In genomic region chr12:77064891-77065360, GRCh38 we compare ENCODE assay signal across 8 cellular contexts. TPM values are rescaled to one million over a fixed set of nuclear protein-coding genes. Genes with fewer than 3 reads are reported as not detected.
DNase-seq lines count a peak whose midpoint lies in the region; ATAC-seq, FAIRE-seq and TF ChIP-seq lines count a peak whose summit lies in the region.

No MANE protein-coding gene starts in this region.

- H3K4me3 Mint-ChIP-seq in GM23338: peak overlapping the region; percentile 91

- H2AFZ ChIP-seq in GM23338 (peak overlapping the region; percentile 10; the same call in 1 of the 2 replicates), MM.1S (ENCODE audit: low read length) (peak overlapping the region; percentile 46; the same call in 1 of the 2 replicates)

- H3K4me1 ChIP-seq in ES-I3 (ENCODE audit: insufficient read depth, low read length) (peaks cover 4% of the 10 kb centered on the region; the same call in 1 of the 2 replicates), GM23338 (ENCODE audit: insufficient read depth) (peaks cover 13% of the 10 kb centered on the region), MM.1S (ENCODE audit: low read length) (peaks cover 29% of the 10 kb centered on the region), small intestine (ENCODE audit: control insufficient read depth in 2 of 2, insufficient read depth in 1 of 2, low read depth in 1 of 2, low read length in 1 of 2) (no peaks in the 10 kb centered on the region)

- no peak for FAIRE-seq in small intestine (lab: Jason Lieb, UNC)

- peak overlapping the region; percentile 76 for H3K27ac Mint-ChIP-seq in GM23338

- H3K36me3 ChIP-seq in ES-I3 (ENCODE audit: insufficient read depth, low read length) (peaks cover 18% of the 10 kb centered on the region), GM23338 (ENCODE audit: insufficient read depth) (peaks cover 3% of the 10 kb centered on the region; the same call in 1 of the 2 replicates), MM.1S (replicated peaks; ENCODE audit: insufficient read depth, low read length) (no peaks in the 10 kb centered on the region), small intestine (ENCODE audit: control insufficient read depth in 2 of 2, insufficient read depth in 2 of 2, low read length in 2 of 2) (no peaks in the 10 kb centered on the region)

- in situ Hi-C loops in GM13976 (cut with MboI; ENCODE audit: low sequenced_read_pairs, unreplicated experiment): no loop called here

- H3K27me3 Mint-ChIP-seq in GM23338 (ENCODE audit: insufficient read depth, low read depth, poor library complexity): no peaks in the 10 kb centered on the region

- H4K20me1 ChIP-seq in GM23338 (replicated peaks; ENCODE audit: insufficient read depth) (no peaks in the 10 kb centered on the region; the same call in 1 of the 2 replicates), MM.1S (ENCODE audit: insufficient read depth, low read length) (no peaks in the 10 kb centered on the region)

- peaks cover 5% of the 10 kb centered on the region; the same call in 1 of the 2 replicates for H3K9me2 ChIP-seq in GM23338 (ENCODE audit: insufficient read depth)
- no peaks in the 10 kb centered on the region for H3K9me2 ChIP-seq in MM.1S (replicated peaks; ENCODE audit: insufficient read depth, low read length)

- WGBS in small intestine, 3 donors: 1 to 2% (median 1%) methylated on average over 24 of the region's 24 CpGs

- H3K9me3 ChIP-seq in ES-I3 (ENCODE audit: control insufficient read depth, insufficient read depth, low read length) (no peaks in the 10 kb centered on the region), MM.1S (replicated peaks; ENCODE audit: insufficient read depth, low read length) (no peaks in the 10 kb centered on the region), small intestine (ENCODE audit: control insufficient read depth, low read depth) (no peaks in the 10 kb centered on the region)

- H3K27me3 ChIP-seq in GM23338 (ENCODE audit: insufficient read depth): no peaks in the 10 kb centered on the region
- no peaks in the 10 kb centered on the region for H3K27me3 ChIP-seq in MM.1S (replicated peaks; ENCODE audit: insufficient read depth, low read length)
- H3K27me3 ChIP-seq in small intestine (ENCODE audit: control insufficient read depth in 2 of 2, insufficient read depth in 2 of 2, low read length in 2 of 2): no peaks in the 10 kb centered on the region

- TF ChIP-seq CTCF in GM23338 (conservative IDR thresholded peaks at IDR 0.05; ENCODE audit: low read depth in 2 of 2) (no peak), MM.1S (IDR thresholded peaks at IDR 0.05; ENCODE audit: low read length) (no peak), GM13976 (IDR thresholded peaks at IDR 0.05; ENCODE audit: borderline replicate concordance, control extremely low read depth, extremely low read depth, insufficient read depth, missing control alignments) (no peak)

- peak overlapping the region; percentile 82 for H3K4me3 ChIP-seq in GM23338
- H3K4me3 ChIP-seq in MM.1S (ENCODE audit: low read length): peak overlapping the region; percentile 98
- peak overlapping the region; percentile 29 to 80 for H3K4me3 ChIP-seq in small intestine (ENCODE audit: low read depth in 1 of 2, low read length in 2 of 2)

- peak; percentile 61 for ATAC-seq in GM23338

- H3K9ac ChIP-seq in ES-I3 (ENCODE audit: low read depth, low read length) (peak overlapping the region; percentile 93), MM.1S (ENCODE audit: low read length) (peak overlapping the region; percentile 95)

- no peaks in the 10 kb centered on the region for H3K9me3 Mint-ChIP-seq in GM23338

- H3K4me1 Mint-ChIP-seq in GM23338: peaks cover 21% of the 10 kb centered on the region

- peak overlapping the region; percentile 92 for H3K4me2 ChIP-seq in GM23338
- H3K4me2 ChIP-seq in MM.1S (ENCODE audit: low read depth, low read length): peak overlapping the region; percentile 79

- H3K79me2 ChIP-seq in GM23338 (replicated peaks; ENCODE audit: insufficient read depth) (peaks cover 40% of the 10 kb centered on the region), MM.1S (ENCODE audit: low read length) (peaks cover 49% of the 10 kb centered on the region)

- H3F3A ChIP-seq in GM23338 (replicated peaks; ENCODE audit: low read depth) (no peaks in the 10 kb centered on the region), MM.1S (ENCODE audit: insufficient read depth, low read length) (peaks cover 49% of the 10 kb centered on the region)

- peaks cover 41% of the 10 kb centered on the region for H3K36me3 Mint-ChIP-seq in GM23338 (ENCODE audit: low read depth)

- H3K27ac ChIP-seq in GM23338 (ENCODE audit: low read depth): peak overlapping the region; percentile 93
- peak overlapping the region; percentile 93 for H3K27ac ChIP-seq in MM.1S (ENCODE audit: low read length)
- no peak overlapping the region for H3K27ac ChIP-seq in small intestine (ENCODE audit: low read depth in 1 of 2, low read length in 1 of 2)

- DNase-seq in GM23338 (ENCODE audit: low spot score) (peak; percentile 60), MM.1S (peak; percentile 23), hepatic stellate cell (ENCODE audit: low spot score) (peak; percentile 27), small intestine (no peak), iPS-NIHi11 (ENCODE audit: low spot score) (no peak), GM13976 (ENCODE audit: low spot score) (no peak)
- peak; percentile 70 for DNase-seq in activated effector memory CD4-positive, alpha-beta T cell treated with anti-CD3 and anti-CD28 coated beads, Interleukin-2, amount 50 U/mL, for 16 hours

TF ChIP-seq in GM23338, 12 proteins besides CTCF, POLR2A, EP300 and RAD21 (continues in another document):
- TF ChIP-seq JUNB (IDR thresholded peaks at IDR 0.05; ENCODE audit: unreplicated experiment) (no peak), ZNF331 (CRISPR knock-in tag; IDR thresholded peaks at IDR 0.05; ENCODE audit: low read depth) (no peak), REST (IDR thresholded peaks at IDR 0.05; ENCODE audit: unreplicated experiment) (no peak), STAT1 (IDR thresholded peaks at IDR 0.05; ENCODE audit: unreplicated experiment) (no peak), NANOG (IDR thresholded peaks at IDR 0.05; ENCODE audit: borderline replicate concordance) (no peak), EZH2 (IDR thresholded peaks at IDR 0.05; ENCODE audit: low read depth, unreplicated experiment) (no peak), EZH2phosphoT487 (IDR thresholded peaks at IDR 0.05; ENCODE audit: unreplicated experiment) (no peak)
- TF ChIP-seq, protein P1, sequence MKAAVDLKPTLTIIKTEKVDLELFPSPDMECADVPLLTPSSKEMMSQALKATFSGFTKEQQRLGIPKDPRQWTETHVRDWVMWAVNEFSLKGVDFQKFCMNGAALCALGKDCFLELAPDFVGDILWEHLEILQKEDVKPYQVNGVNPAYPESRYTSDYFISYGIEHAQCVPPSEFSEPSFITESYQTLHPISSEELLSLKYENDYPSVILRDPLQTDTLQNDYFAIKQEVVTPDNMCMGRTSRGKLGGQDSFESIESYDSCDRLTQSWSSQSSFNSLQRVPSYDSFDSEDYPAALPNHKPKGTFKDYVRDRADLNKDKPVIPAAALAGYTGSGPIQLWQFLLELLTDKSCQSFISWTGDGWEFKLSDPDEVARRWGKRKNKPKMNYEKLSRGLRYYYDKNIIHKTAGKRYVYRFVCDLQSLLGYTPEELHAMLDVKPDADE (IDR thresholded peaks at IDR 0.05): no peak

RNA-seq across cellular contexts. Expression of gene E2F7, which starts 0.4 kb away (rescaled TPM):
- total RNA-seq in GM23338 (2014; rRNA removed; shearing (Covaris generic)): 22.3 and 31.8 TPM in 2 replicates
- polyA plus RNA-seq in GM23338 (2016; fragmentation: Nextera tagmentation; extraction: Ambion mirVana) (40.3 and 43.9 TPM in 2 replicates), small intestine (1 to 10 TPM in 1 of 3 donors, under 1 TPM in 1, not detected in 1; 0.67 to 1.4 TPM)

Comparison
In these comparisons a context has a peak if more than half of its experiments do, and no peak if none do; other contexts are left out.
1. DNase-seq: peak in GM23338 (single experiment), MM.1S (single experiment), activated effector memory CD4-positive, alpha-beta T cell treated with anti-CD3 and anti-CD28 coated beads, Interleukin-2, amount 50 U/mL, for 16 hours (single experiment) and hepatic stellate cell (single experiment); none in small intestine (single experiment), iPS-NIHi11 (single experiment) and GM13976 (single experiment).
2. H3K27ac ChIP-seq: peak in GM23338 (single experiment) and MM.1S (single experiment); none in small intestine (0 of 2).
3. RNA of gene E2F7, which starts 0.4 kb away (polyA plus RNA-seq): 40.3 to 43.9 TPM in GM23338; 0.67 to 1.4 TPM in small intestine; every median in the first group is over 10 times any median in the second.
4. Peak in every context shown above with its lines, with median percentiles within 50 percentile points of each other: H3K4me3 ChIP-seq.